In genomic region chr19:29442910-29443309, GRCh38 we compare ENCODE assay signal across 21 cellular contexts.
DNase-seq lines count a peak whose midpoint lies in the region; ATAC-seq lines count a peak whose summit lies in the region.
"Had no signal": no experiment of that assay in that cellular context is flagged by ENCODE, and none has a peak within 500 bp of the region (broad histone marks: within the 10 kb centered on the region; RNA-seq: fewer than 3 reads in every experiment).

No MANE protein-coding gene starts in this region.

- intact Hi-C loops in posterior vena cava (cut with DNase I): no loop called here

- no peaks in the 10 kb centered on the region for H3K9me3 ChIP-seq in T-helper 17 cell (ENCODE audit: control insufficient read depth, low read length, poor library complexity, severe bottlenecking)
- H3K9me3 ChIP-seq: BE2C had no signal

- ATAC-seq in T-helper 17 cell: no peak
- ATAC-seq: GM12878 had no signal

- no peaks in the 10 kb centered on the region for H3K36me3 Mint-ChIP-seq in T-helper 17 cell (ENCODE audit: low read depth)
- H3K36me3 Mint-ChIP-seq: CD14-positive monocyte; CD4-positive, alpha-beta memory T cell; CD4-positive, CD25-positive, alpha-beta regulatory T cell; CD8-positive, alpha-beta memory T cell had no signal

- no peak overlapping the region for H3K27ac Mint-ChIP-seq in T-helper 17 cell
- H3K27ac Mint-ChIP-seq: CD14-positive monocyte; CD4-positive, alpha-beta memory T cell; CD4-positive, CD25-positive, alpha-beta regulatory T cell had no signal

- peak; percentile 52 for DNase-seq in activated effector memory CD4-positive, alpha-beta T cell treated with anti-CD3 and anti-CD28 coated beads, Interleukin-2, amount 50 U/mL, for 16 hours
- DNase-seq in activated effector memory CD4-positive, alpha-beta T cell treated with Interleukin-2 at 50 U/mL for 16 hours: no peak
- peak; percentile 76 for DNase-seq in mesenteric fat pad (ENCODE audit: low spot score)
- peak; percentile 56 for DNase-seq in posterior vena cava (ENCODE audit: low spot score)
- no peak for DNase-seq in T-helper 17 cell
- no peak for DNase-seq in NCI-H1092 treated with DMSO at 0.1 percent for 48 hours (lab: John Stamatoyannopoulos, UW)
- DNase-seq: BE2C; C1 segment of cervical spinal cord; CD4-positive, alpha-beta memory T cell; CD4-positive, CD25-positive, alpha-beta regulatory T cell; CD8-positive, alpha-beta memory T cell; COR-L47; DMS 273 treated with DMSO at 0.1 percent for 48 hours; DMS153; DMS53; DMS79; DND-41; EL; GDM1 had no signal

- no peak overlapping the region for H3K4me3 Mint-ChIP-seq in T-helper 17 cell
- H3K4me3 Mint-ChIP-seq: CD14-positive monocyte; CD4-positive, alpha-beta memory T cell; CD4-positive, CD25-positive, alpha-beta regulatory T cell; CD8-positive, alpha-beta memory T cell had no signal

- H3K27me3 Mint-ChIP-seq in T-helper 17 cell: peaks cover 6% of the 10 kb centered on the region
- H3K27me3 Mint-ChIP-seq: CD4-positive, CD25-positive, alpha-beta regulatory T cell had no signal

- H3K4me1 Mint-ChIP-seq in T-helper 17 cell: no peaks in the 10 kb centered on the region
- H3K4me1 Mint-ChIP-seq: CD14-positive monocyte; CD4-positive, alpha-beta memory T cell; CD4-positive, CD25-positive, alpha-beta regulatory T cell; CD8-positive, alpha-beta memory T cell had no signal

Comparison
In these comparisons a context has a peak if more than half of its experiments do, and no peak if none do; other contexts are left out.
1. DNase-seq: peak in activated effector memory CD4-positive, alpha-beta T cell treated with anti-CD3 and anti-CD28 coated beads, Interleukin-2, amount 50 U/mL, for 16 hours (single experiment), mesenteric fat pad (single experiment) and posterior vena cava (single experiment); none in activated effector memory CD4-positive, alpha-beta T cell treated with Interleukin-2 at 50 U/mL for 16 hours (single experiment), T-helper 17 cell (0 of 3) and NCI-H1092 treated with DMSO at 0.1 percent for 48 hours (single experiment).